23 cellular contexts compared by ENCODE assay signal in the genomic region with DNA sequence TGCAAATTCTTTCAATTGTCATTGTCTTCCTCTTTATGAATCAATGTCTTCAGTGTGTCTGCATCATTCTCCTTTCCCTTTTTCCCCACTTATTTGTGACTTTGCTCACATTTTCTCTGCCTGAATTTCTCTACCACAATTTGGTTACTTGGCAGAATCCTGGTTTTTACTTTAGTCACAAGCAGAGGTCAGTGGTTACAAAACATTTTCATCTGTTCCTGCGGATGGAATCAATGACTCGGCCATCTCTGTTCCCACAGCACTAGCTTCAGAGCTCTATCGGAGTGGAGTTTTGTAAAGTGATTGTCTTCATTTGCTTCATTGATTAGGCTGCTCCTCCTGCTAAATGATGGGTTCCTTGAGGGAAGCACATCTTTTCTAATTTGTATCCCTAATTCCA.
DNase-seq lines count a peak whose midpoint lies in the region; ATAC-seq, FAIRE-seq and TF ChIP-seq lines count a peak whose summit lies in the region.
"Had no signal": no experiment of that assay in that cellular context is flagged by ENCODE, and none has a peak within 500 bp of the region (broad histone marks: within the 10 kb centered on the region; RNA-seq: fewer than 3 reads in every experiment).

No MANE protein-coding gene starts in this region.

- no peak; a peak in 1 of 4 replicates for TF ChIP-seq RAD21 in H1 (IDR thresholded peaks at IDR 0.05 in 1 of 2, conservative IDR thresholded peaks at IDR 0.05 in 1 of 2; ENCODE audit: low read depth in 2 of 2, low read length in 2 of 2)

- no peaks in the 10 kb centered on the region for H3K4me1 ChIP-seq in GM23338 (ENCODE audit: insufficient read depth)
- no peaks in the 10 kb centered on the region for H3K4me1 ChIP-seq in H1 (replicated peaks in 1 of 4; ENCODE audit: control insufficient read depth in 3 of 4, insufficient read depth in 4 of 4, low read length in 3 of 4)
- H3K4me1 ChIP-seq in mesendoderm (ENCODE audit: control insufficient read depth, low read depth, low read length): no peaks in the 10 kb centered on the region
- no peaks in the 10 kb centered on the region for H3K4me1 ChIP-seq in CD4-positive, alpha-beta memory T cell (ENCODE audit: insufficient read depth, low read length)

- H3K4me3 ChIP-seq in AG10803 (ENCODE audit: low read length) (no peak overlapping the region), GM23338 (no peak overlapping the region), H1 (ENCODE audit: extremely low read depth in 1 of 4, insufficient read depth in 2 of 4, low read depth in 3 of 4, low read length in 4 of 4) (no peak overlapping the region), mesendoderm (ENCODE audit: low read length) (no peak overlapping the region)
- H3K4me3 ChIP-seq in CD4-positive, alpha-beta memory T cell (ENCODE audit: low read length in 2 of 2): no peak overlapping the region

- H4K20me1 ChIP-seq in GM23338 (replicated peaks; ENCODE audit: insufficient read depth): no peaks in the 10 kb centered on the region
- H4K20me1 ChIP-seq in H1 (replicated peaks in 1 of 2; ENCODE audit: control insufficient read depth in 1 of 2, insufficient read depth in 2 of 2, low read length in 2 of 2): no peaks in the 10 kb centered on the region

- no peak for TF ChIP-seq EP300 in H1 (IDR thresholded peaks at IDR 0.05; ENCODE audit: borderline replicate concordance in 1 of 2, low read depth in 2 of 2, low read length in 2 of 2)

- CTCF ChIA-PET in H1 (lab: Charles Lee; ENCODE audit: partially characterized antibody): interaction anchor here (0.7 to 2.7 kb wide), 2 partner anchors 129 to 262 kb away, joined by 3 to 22 read pairs; no protein-coding TSS in a partner anchor
- CTCF ChIA-PET in CD4-positive, alpha-beta memory T cell (lab: Charles Lee; ENCODE audit: partially characterized antibody): no interaction called here

- H3K9me3 ChIP-seq in H1 (ENCODE audit: insufficient read depth in 2 of 2, low read depth in 1 of 2, low read length in 1 of 2): no peaks in the 10 kb centered on the region
- H3K9me3 ChIP-seq in CD4-positive, alpha-beta memory T cell (ENCODE audit: control insufficient read depth in 1 of 2, low read length in 2 of 2): no peaks in the 10 kb centered on the region

- H2AK5ac ChIP-seq in H1 (ENCODE audit: low read depth, low read length) (no peak overlapping the region), mesendoderm (ENCODE audit: low read length) (no peak overlapping the region)

- H3K23me2 ChIP-seq in H1 (ENCODE audit: low read depth, low read length): no peaks in the 10 kb centered on the region

- H2BK120ac ChIP-seq in H1 (replicated peaks; ENCODE audit: low read depth, low read length) (no peak overlapping the region), mesendoderm (ENCODE audit: low read depth, low read length) (peak overlapping the region; percentile 82)

- H3K27me3 Mint-ChIP-seq in GM23338 (ENCODE audit: insufficient read depth, low read depth, poor library complexity): peaks cover 2% of the 10 kb centered on the region
- H3K27me3 Mint-ChIP-seq in CD4-positive, alpha-beta memory T cell: no peaks in the 10 kb centered on the region
- no peaks in the 10 kb centered on the region for H3K27me3 Mint-ChIP-seq in T-helper 2 cell treated with Interferon-gamma antibody and Interleukin-4, amounts not matched to agents 5 μg/mL and 100 μg/mL, for 36 hours (ENCODE audit: low read depth)
- H3K27me3 Mint-ChIP-seq: B cell, IgD-negative memory B cell had no signal

- H4K5ac ChIP-seq in H1 (ENCODE audit: insufficient read length, low read depth, low read length) (no peak overlapping the region), mesendoderm (ENCODE audit: low read length) (no peak overlapping the region)

- no peak overlapping the region for H4K91ac ChIP-seq in H1 (replicated peaks; ENCODE audit: insufficient read length, low read length)

- H2BK5ac ChIP-seq in H1 (ENCODE audit: low read depth, low read length) (no peak overlapping the region), mesendoderm (ENCODE audit: low read length) (no peak overlapping the region)

- H2AFZ ChIP-seq in GM23338 (peak overlapping the region; percentile 57), H1 (ENCODE audit: low read length) (no peak overlapping the region)

- intact Hi-C loops in CD4-positive, alpha-beta memory T cell (cut with micrococcal nuclease): no loop called here

- H3K4ac ChIP-seq in H1 (replicated peaks; ENCODE audit: insufficient read length, low read depth, low read length) (no peak overlapping the region), mesendoderm (ENCODE audit: low read depth, low read length) (no peak overlapping the region)

- no peak overlapping the region for H2BK20ac ChIP-seq in H1 (ENCODE audit: low read length)

- H2BK15ac ChIP-seq in H1 (ENCODE audit: low read length) (no peak overlapping the region), mesendoderm (replicated peaks; ENCODE audit: low read depth) (no peak overlapping the region)

- TF ChIP-seq CTCF in AG10803 (conservative IDR thresholded peaks at IDR 0.05; ENCODE audit: low read length) (no peak), GM23338 (conservative IDR thresholded peaks at IDR 0.05; ENCODE audit: low read depth in 2 of 2) (no peak; a peak in 1 of 4 replicates), H1 (IDR thresholded peaks at IDR 0.05; ENCODE audit: control extremely low read depth in 1 of 3, insufficient read depth in 1 of 3, low read depth in 1 of 3, low read length in 3 of 3) (no peak)

- FAIRE-seq in H1 (lab: Jason Lieb, UNC): peak; percentile 81
- FAIRE-seq: D721Med had no signal

- no peak for TF ChIP-seq POLR2A in H1 (IDR thresholded peaks at IDR 0.05; ENCODE audit: control extremely low read depth in 1 of 2, low read depth in 2 of 2, low read length in 2 of 2)

- no peak overlapping the region for H3K4me2 ChIP-seq in GM23338
- no peak overlapping the region for H3K4me2 ChIP-seq in H1 (ENCODE audit: insufficient read depth in 1 of 2, low read depth in 2 of 2, low read length in 2 of 2)
- no peak overlapping the region for H3K4me2 ChIP-seq in mesendoderm (ENCODE audit: low read length)

- no peak overlapping the region for H3K9ac ChIP-seq in H1 (replicated peaks in 1 of 4; ENCODE audit: extremely low read depth in 1 of 4, low read depth in 3 of 4, low read length in 3 of 4)
- no peak overlapping the region for H3K9ac ChIP-seq in mesendoderm (ENCODE audit: low read length)

- 87% methylated on average over 3 of the region's 3 CpGs; no CpG with 5 or more reads in 1 of the 2 experiments for WGBS in H1 (ENCODE audit: extremely low coverage in 1 of 2, insufficient coverage in 1 of 2, insufficient read length in 1 of 2, insufficient replicate concordance in 2 of 2, low coverage in 1 of 2, low lambda C conversion rate in 2 of 2, missing lambda C conversion rate in 1 of 2), 2 experiments
- no CpG with 5 or more reads among the region's 3 CpGs for WGBS in mesendoderm (ENCODE audit: extremely low coverage, insufficient coverage, low lambda C conversion rate)

- no peak overlapping the region for H3K4me3 Mint-ChIP-seq in GM23338
- no peak overlapping the region for H3K4me3 Mint-ChIP-seq in CD4-positive, alpha-beta memory T cell
- no peak overlapping the region for H3K4me3 Mint-ChIP-seq in T-helper 2 cell treated with Interferon-gamma antibody and Interleukin-4, amounts not matched to agents 5 μg/mL and 100 μg/mL, for 36 hours
- H3K4me3 Mint-ChIP-seq: B cell, CD14-positive monocyte, IgD-negative memory B cell had no signal

- H3K36me3 ChIP-seq in GM23338 (ENCODE audit: insufficient read depth) (no peaks in the 10 kb centered on the region), H1 (ENCODE audit: control insufficient read depth in 2 of 4, insufficient read depth in 4 of 4, low read length in 3 of 4) (no peaks in the 10 kb centered on the region), mesendoderm (ENCODE audit: control insufficient read depth, insufficient read depth, low read length) (no peaks in the 10 kb centered on the region)
- H3K36me3 ChIP-seq in CD4-positive, alpha-beta memory T cell (ENCODE audit: insufficient read depth, low read length): no peaks in the 10 kb centered on the region

- peaks cover 3% of the 10 kb centered on the region; the same call in 1 of the 2 replicates for H3K9me2 ChIP-seq in GM23338 (ENCODE audit: insufficient read depth)

- H3K79me2 ChIP-seq in GM23338 (replicated peaks; ENCODE audit: insufficient read depth) (no peaks in the 10 kb centered on the region), H1 (ENCODE audit: control insufficient read depth in 1 of 2, insufficient read depth in 2 of 2, low read length in 2 of 2) (no peaks in the 10 kb centered on the region), mesendoderm (ENCODE audit: control insufficient read depth, insufficient read depth, low read length) (no peaks in the 10 kb centered on the region)

- H3K56ac ChIP-seq in H1 (replicated peaks; ENCODE audit: insufficient read length, low read depth, low read length) (no peak overlapping the region), mesendoderm (ENCODE audit: low read length) (peak overlapping the region; percentile 39)

- H3K14ac ChIP-seq in H1 (ENCODE audit: insufficient read length): no peak overlapping the region

- DNase-seq in AG10803 (ENCODE audit: low read depth) (peak; percentile 1), GM23338 (ENCODE audit: low spot score) (peak; percentile 6), H1 (ENCODE audit: low read depth in 1 of 2, low spot score in 2 of 2) (no peak), mesendoderm (peak; percentile 23)
- no peak for DNase-seq in stimulated activated CD4-positive, alpha-beta T cell treated with anti-CD3 and anti-CD28 coated beads, Interleukin-4, amount 100 ng/mL, for 4 hours
- DNase-seq in CD4-positive, alpha-beta memory T cell: no peak
- DNase-seq in T-helper 2 cell treated with Interferon-gamma antibody and Interleukin-4, amounts not matched to agents 5 μg/mL and 100 μg/mL, for 36 hours (ENCODE audit: low spot score): no peak
- DNase-seq: DMS53, EL, GOT3, NCI-H1417, NCI-H1694 treated with DMSO at 0.1 percent for 48 hours, NCI-H2081 treated with DMSO at 0.1 percent for 48 hours, NCI-H2171 treated with DMSO at 0.1 percent for 48 hours, NCI-H524 treated with DMSO at 0.1 percent for 48 hours, NCI-H82, SIG-M5 had no signal

- no peaks in the 10 kb centered on the region for H3K36me3 Mint-ChIP-seq in GM23338 (ENCODE audit: low read depth)
- no peaks in the 10 kb centered on the region for H3K36me3 Mint-ChIP-seq in CD4-positive, alpha-beta memory T cell
- no peaks in the 10 kb centered on the region for H3K36me3 Mint-ChIP-seq in T-helper 2 cell treated with Interferon-gamma antibody and Interleukin-4, amounts not matched to agents 5 μg/mL and 100 μg/mL, for 36 hours (ENCODE audit: low read depth)
- H3K36me3 Mint-ChIP-seq: CD14-positive monocyte, IgD-negative memory B cell had no signal

- H3K27me3 ChIP-seq in GM23338 (ENCODE audit: insufficient read depth): no peaks in the 10 kb centered on the region
- no peaks in the 10 kb centered on the region for H3K27me3 ChIP-seq in H1 (replicated peaks in 1 of 4; ENCODE audit: control insufficient read depth in 3 of 4, extremely low read depth in 1 of 4, insufficient read depth in 3 of 4, low read length in 3 of 4)
- no peaks in the 10 kb centered on the region for H3K27me3 ChIP-seq in mesendoderm (ENCODE audit: insufficient read depth, low read length, poor library complexity)
- no peaks in the 10 kb centered on the region for H3K27me3 ChIP-seq in CD4-positive, alpha-beta memory T cell (ENCODE audit: insufficient read depth, low read length)

- H3K4me1 Mint-ChIP-seq in GM23338: peaks cover 4% of the 10 kb centered on the region
- H3K4me1 Mint-ChIP-seq in CD4-positive, alpha-beta memory T cell: no peaks in the 10 kb centered on the region
- no peaks in the 10 kb centered on the region for H3K4me1 Mint-ChIP-seq in T-helper 2 cell treated with Interferon-gamma antibody and Interleukin-4, amounts not matched to agents 5 μg/mL and 100 μg/mL, for 36 hours (ENCODE audit: low read depth)
- H3K4me1 Mint-ChIP-seq: B cell, CD14-positive monocyte, IgD-negative memory B cell had no signal

- H4K8ac ChIP-seq in H1 (ENCODE audit: extremely low read depth, insufficient read depth, low read length): no peak overlapping the region
- H4K8ac ChIP-seq in mesendoderm (ENCODE audit: low read depth, low read length): no peak overlapping the region

- no peak overlapping the region for H2BK12ac ChIP-seq in H1 (ENCODE audit: low read depth, low read length)

- no peak overlapping the region for H3K18ac ChIP-seq in H1 (ENCODE audit: extremely low read depth, low read length)
- peak overlapping the region; percentile 51 for H3K18ac ChIP-seq in mesendoderm (ENCODE audit: low read length)

- H3K27ac Mint-ChIP-seq in GM23338: peak overlapping the region; percentile 63
- no peak overlapping the region for H3K27ac Mint-ChIP-seq in CD4-positive, alpha-beta memory T cell
- no peak overlapping the region for H3K27ac Mint-ChIP-seq in T-helper 2 cell treated with Interferon-gamma antibody and Interleukin-4, amounts not matched to agents 5 μg/mL and 100 μg/mL, for 36 hours
- H3K27ac Mint-ChIP-seq: B cell, CD14-positive monocyte, IgD-negative memory B cell had no signal

- H3K27ac ChIP-seq in GM23338 (ENCODE audit: low read depth): no peak overlapping the region
- H3K27ac ChIP-seq in H1 (ENCODE audit: low read depth, low read length): no peak overlapping the region
- no peak overlapping the region for H3K27ac ChIP-seq in mesendoderm (ENCODE audit: low read depth, low read length)
- no peak overlapping the region for H3K27ac ChIP-seq in CD4-positive, alpha-beta memory T cell (ENCODE audit: low read depth, low read length)

- no peak for ATAC-seq in GM23338
- ATAC-seq: HCT116, Panc1 had no signal

- H3K79me1 ChIP-seq in H1 (ENCODE audit: low read depth, low read length) (no peaks in the 10 kb centered on the region), mesendoderm (ENCODE audit: low read length) (no peaks in the 10 kb centered on the region)

- H3F3A ChIP-seq in GM23338 (replicated peaks; ENCODE audit: low read depth): no peaks in the 10 kb centered on the region

- POLR2A ChIA-PET in H1 (lab: Charles Lee; ENCODE audit: partially characterized antibody): no interaction called here
- POLR2A ChIA-PET in CD4-positive, alpha-beta memory T cell (lab: Charles Lee; ENCODE audit: partially characterized antibody): no interaction called here

- no peaks in the 10 kb centered on the region for H3K9me3 Mint-ChIP-seq in GM23338
- H3K9me3 Mint-ChIP-seq in CD4-positive, alpha-beta memory T cell: peaks cover 4 to 16% (median 8%) of the 10 kb centered on the region in 8 donors
- H3K9me3 Mint-ChIP-seq in T-helper 2 cell treated with Interferon-gamma antibody and Interleukin-4, amounts not matched to agents 5 μg/mL and 100 μg/mL, for 36 hours: peaks cover 4% of the 10 kb centered on the region
- H3K9me3 Mint-ChIP-seq: CD14-positive monocyte had no signal

- no peak overlapping the region for H3K23ac ChIP-seq in H1 (ENCODE audit: insufficient read length)
- no peak overlapping the region for H3K23ac ChIP-seq in mesendoderm (ENCODE audit: low read length)

Comparison
In these comparisons a context has a peak if more than half of its experiments do, and no peak if none do; other contexts are left out.
1. DNase-seq: peak in AG10803 (single experiment), GM23338 (single experiment) and mesendoderm (single experiment); none in H1 (0 of 2), stimulated activated CD4-positive, alpha-beta T cell treated with anti-CD3 and anti-CD28 coated beads, Interleukin-4, amount 100 ng/mL, for 4 hours (0 of 2), CD4-positive, alpha-beta memory T cell (0 of 5) and T-helper 2 cell treated with Interferon-gamma antibody and Interleukin-4, amounts not matched to agents 5 μg/mL and 100 μg/mL, for 36 hours (single experiment).